In genomic region chr5:134226441-134227192, GRCh38 we compare ENCODE assay signal across 1 cellular context.
TF ChIP-seq lines count a peak whose summit lies in the region.

No MANE protein-coding gene starts in this region.

TF ChIP-seq in H1, 55 proteins besides CTCF, POLR2A, EP300 and RAD21:
- no peak for TF ChIP-seq SRF (IDR thresholded peaks at IDR 0.05; ENCODE audit: low read depth, low read length)
- TF ChIP-seq, protein P1, sequence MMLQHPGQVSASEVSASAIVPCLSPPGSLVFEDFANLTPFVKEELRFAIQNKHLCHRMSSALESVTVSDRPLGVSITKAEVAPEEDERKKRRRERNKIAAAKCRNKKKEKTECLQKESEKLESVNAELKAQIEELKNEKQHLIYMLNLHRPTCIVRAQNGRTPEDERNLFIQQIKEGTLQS (IDR thresholded peaks at IDR 0.05; ENCODE audit: insufficient read depth, low read depth, low read length): no peak
- TF ChIP-seq USF2 (IDR thresholded peaks at IDR 0.05; ENCODE audit: low read length): no peak
- TF ChIP-seq NRF1 (IDR thresholded peaks at IDR 0.05; ENCODE audit: low read depth, low read length): no peak
- TF ChIP-seq POU5F1 (IDR thresholded peaks at IDR 0.05; ENCODE audit: low read depth, low read length): no peak
- no peak for TF ChIP-seq CEBPB (IDR thresholded peaks at IDR 0.05; ENCODE audit: low read depth, low read length)
- TF ChIP-seq SIRT6 (IDR thresholded peaks at IDR 0.05; ENCODE audit: low read length): no peak
- peak; percentile 80; the same call in 1 of the 2 replicates for TF ChIP-seq POLR2AphosphoS5 (IDR thresholded peaks at IDR 0.05; ENCODE audit: low read depth, low read length)
- TF ChIP-seq BACH1 (IDR thresholded peaks at IDR 0.05; ENCODE audit: low read length): no peak
- no peak for TF ChIP-seq EGR1 (IDR thresholded peaks at IDR 0.05; ENCODE audit: borderline replicate concordance, low read depth, low read length)
- TF ChIP-seq CTBP2 (IDR thresholded peaks at IDR 0.05; ENCODE audit: borderline replicate concordance, insufficient read depth, insufficient read length, low read length): no peak
- TF ChIP-seq HDAC2 (IDR thresholded peaks at IDR 0.05; ENCODE audit: borderline replicate concordance in 1 of 2, low read depth in 2 of 2, low read length in 2 of 2): no peak
- TF ChIP-seq TEAD4 (IDR thresholded peaks at IDR 0.05; ENCODE audit: low read depth, low read length): no peak
- no peak for TF ChIP-seq ASH2L (IDR thresholded peaks at IDR 0.05; ENCODE audit: low read length)
- no peak for TF ChIP-seq TAF7 (optimal IDR thresholded peaks at IDR 0.05; ENCODE audit: borderline replicate concordance, low read depth, low read length)
- TF ChIP-seq SIX5 (IDR thresholded peaks at IDR 0.05; ENCODE audit: low read depth, low read length): no peak
- no peak for TF ChIP-seq NANOG (IDR thresholded peaks at IDR 0.05; ENCODE audit: insufficient read depth, low read depth, low read length, poor library complexity, severe bottlenecking)
- no peak for TF ChIP-seq CBX5 (IDR thresholded peaks at IDR 0.05; ENCODE audit: low read depth, low read length)
- no peak for TF ChIP-seq HDAC6 (IDR thresholded peaks at IDR 0.05; ENCODE audit: low read depth, low read length)
- TF ChIP-seq KDM4A (IDR thresholded peaks at IDR 0.05; ENCODE audit: low read depth, low read length, severe bottlenecking): peak; percentile 54
- no peak for TF ChIP-seq TCF12 (IDR thresholded peaks at IDR 0.05; ENCODE audit: low read depth, low read length)
- no peak; the same call in 1 of the 2 replicates for TF ChIP-seq PHF8 (conservative IDR thresholded peaks at IDR 0.05; ENCODE audit: low read depth, low read length)
- TF ChIP-seq BRCA1 (IDR thresholded peaks at IDR 0.05; ENCODE audit: low read depth, low read length): no peak
- TF ChIP-seq, protein P2, sequence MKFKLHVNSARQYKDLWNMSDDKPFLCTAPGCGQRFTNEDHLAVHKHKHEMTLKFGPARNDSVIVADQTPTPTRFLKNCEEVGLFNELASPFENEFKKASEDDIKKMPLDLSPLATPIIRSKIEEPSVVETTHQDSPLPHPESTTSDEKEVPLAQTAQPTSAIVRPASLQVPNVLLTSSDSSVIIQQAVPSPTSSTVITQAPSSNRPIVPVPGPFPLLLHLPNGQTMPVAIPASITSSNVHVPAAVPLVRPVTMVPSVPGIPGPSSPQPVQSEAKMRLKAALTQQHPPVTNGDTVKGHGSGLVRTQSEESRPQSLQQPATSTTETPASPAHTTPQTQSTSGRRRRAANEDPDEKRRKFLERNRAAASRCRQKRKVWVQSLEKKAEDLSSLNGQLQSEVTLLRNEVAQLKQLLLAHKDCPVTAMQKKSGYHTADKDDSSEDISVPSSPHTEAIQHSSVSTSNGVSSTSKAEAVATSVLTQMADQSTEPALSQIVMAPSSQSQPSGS (IDR thresholded peaks at IDR 0.05; ENCODE audit: low read length): no peak
- TF ChIP-seq, protein P3, sequence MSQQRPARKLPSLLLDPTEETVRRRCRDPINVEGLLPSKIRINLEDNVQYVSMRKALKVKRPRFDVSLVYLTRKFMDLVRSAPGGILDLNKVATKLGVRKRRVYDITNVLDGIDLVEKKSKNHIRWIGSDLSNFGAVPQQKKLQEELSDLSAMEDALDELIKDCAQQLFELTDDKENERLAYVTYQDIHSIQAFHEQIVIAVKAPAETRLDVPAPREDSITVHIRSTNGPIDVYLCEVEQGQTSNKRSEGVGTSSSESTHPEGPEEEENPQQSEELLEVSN (IDR thresholded peaks at IDR 0.05): no peak
- TF ChIP-seq BCL11A (IDR thresholded peaks at IDR 0.05; ENCODE audit: low read depth in 2 of 2, low read length in 2 of 2): no peak
- TF ChIP-seq RFX5 (IDR thresholded peaks at IDR 0.05; ENCODE audit: borderline replicate concordance, low read depth, low read length): no peak
- no peak for TF ChIP-seq SP1 (IDR thresholded peaks at IDR 0.05; ENCODE audit: low read depth, low read length)
- no peak for TF ChIP-seq CBX8 (IDR thresholded peaks at IDR 0.05; ENCODE audit: borderline replicate concordance, low read depth, low read length)
- no peak for TF ChIP-seq MAFK (IDR thresholded peaks at IDR 0.05; ENCODE audit: low read depth, low read length)
- TF ChIP-seq FOSL1 (IDR thresholded peaks at IDR 0.05; ENCODE audit: insufficient read depth, low read depth, low read length): no peak
- peak; percentile 10 for TF ChIP-seq EZH2 (IDR thresholded peaks at IDR 0.05; ENCODE audit: low read depth, low read length, severe bottlenecking)
- TF ChIP-seq KDM1A (IDR thresholded peaks at IDR 0.05; ENCODE audit: borderline replicate concordance, low read length): no peak
- no peak for TF ChIP-seq JUND (IDR thresholded peaks at IDR 0.05; ENCODE audit: low read length)
- TF ChIP-seq SIN3A (conservative IDR thresholded peaks at IDR 0.05 in 1 of 2, IDR thresholded peaks at IDR 0.05 in 1 of 2; ENCODE audit: low read depth in 1 of 2, low read length in 2 of 2): peak; percentile 34 to 64; a peak in 2 of 4 replicates
- no peak for TF ChIP-seq CHD2 (IDR thresholded peaks at IDR 0.05; ENCODE audit: low read length)
- TF ChIP-seq CREB1 (IDR thresholded peaks at IDR 0.05): no peak
- 0 out of 2 replicates have a peak, but pooled peaks have one; percentile 7 for TF ChIP-seq YY1 (IDR thresholded peaks at IDR 0.05; ENCODE audit: low read depth, low read length)
- no peak for TF ChIP-seq SP4 (IDR thresholded peaks at IDR 0.05; ENCODE audit: low read length)
- TF ChIP-seq ZNF274 (IDR thresholded peaks at IDR 0.05; ENCODE audit: borderline replicate concordance, extremely low read depth, low read length): no peak
- TF ChIP-seq RNF2 (IDR thresholded peaks at IDR 0.05; ENCODE audit: borderline replicate concordance, low read depth, low read length, missing control alignments, poor library complexity, severe bottlenecking): no peak
- TF ChIP-seq RXRA (IDR thresholded peaks at IDR 0.05; ENCODE audit: insufficient read depth, low read depth, low read length): no peak
- no peak; the same call in none of the 2 replicates for TF ChIP-seq TBP (IDR thresholded peaks at IDR 0.05; ENCODE audit: low read depth, low read length)
- TF ChIP-seq CHD1 (IDR thresholded peaks at IDR 0.05; ENCODE audit: low read depth, low read length): no peak
- TF ChIP-seq, protein P4, sequence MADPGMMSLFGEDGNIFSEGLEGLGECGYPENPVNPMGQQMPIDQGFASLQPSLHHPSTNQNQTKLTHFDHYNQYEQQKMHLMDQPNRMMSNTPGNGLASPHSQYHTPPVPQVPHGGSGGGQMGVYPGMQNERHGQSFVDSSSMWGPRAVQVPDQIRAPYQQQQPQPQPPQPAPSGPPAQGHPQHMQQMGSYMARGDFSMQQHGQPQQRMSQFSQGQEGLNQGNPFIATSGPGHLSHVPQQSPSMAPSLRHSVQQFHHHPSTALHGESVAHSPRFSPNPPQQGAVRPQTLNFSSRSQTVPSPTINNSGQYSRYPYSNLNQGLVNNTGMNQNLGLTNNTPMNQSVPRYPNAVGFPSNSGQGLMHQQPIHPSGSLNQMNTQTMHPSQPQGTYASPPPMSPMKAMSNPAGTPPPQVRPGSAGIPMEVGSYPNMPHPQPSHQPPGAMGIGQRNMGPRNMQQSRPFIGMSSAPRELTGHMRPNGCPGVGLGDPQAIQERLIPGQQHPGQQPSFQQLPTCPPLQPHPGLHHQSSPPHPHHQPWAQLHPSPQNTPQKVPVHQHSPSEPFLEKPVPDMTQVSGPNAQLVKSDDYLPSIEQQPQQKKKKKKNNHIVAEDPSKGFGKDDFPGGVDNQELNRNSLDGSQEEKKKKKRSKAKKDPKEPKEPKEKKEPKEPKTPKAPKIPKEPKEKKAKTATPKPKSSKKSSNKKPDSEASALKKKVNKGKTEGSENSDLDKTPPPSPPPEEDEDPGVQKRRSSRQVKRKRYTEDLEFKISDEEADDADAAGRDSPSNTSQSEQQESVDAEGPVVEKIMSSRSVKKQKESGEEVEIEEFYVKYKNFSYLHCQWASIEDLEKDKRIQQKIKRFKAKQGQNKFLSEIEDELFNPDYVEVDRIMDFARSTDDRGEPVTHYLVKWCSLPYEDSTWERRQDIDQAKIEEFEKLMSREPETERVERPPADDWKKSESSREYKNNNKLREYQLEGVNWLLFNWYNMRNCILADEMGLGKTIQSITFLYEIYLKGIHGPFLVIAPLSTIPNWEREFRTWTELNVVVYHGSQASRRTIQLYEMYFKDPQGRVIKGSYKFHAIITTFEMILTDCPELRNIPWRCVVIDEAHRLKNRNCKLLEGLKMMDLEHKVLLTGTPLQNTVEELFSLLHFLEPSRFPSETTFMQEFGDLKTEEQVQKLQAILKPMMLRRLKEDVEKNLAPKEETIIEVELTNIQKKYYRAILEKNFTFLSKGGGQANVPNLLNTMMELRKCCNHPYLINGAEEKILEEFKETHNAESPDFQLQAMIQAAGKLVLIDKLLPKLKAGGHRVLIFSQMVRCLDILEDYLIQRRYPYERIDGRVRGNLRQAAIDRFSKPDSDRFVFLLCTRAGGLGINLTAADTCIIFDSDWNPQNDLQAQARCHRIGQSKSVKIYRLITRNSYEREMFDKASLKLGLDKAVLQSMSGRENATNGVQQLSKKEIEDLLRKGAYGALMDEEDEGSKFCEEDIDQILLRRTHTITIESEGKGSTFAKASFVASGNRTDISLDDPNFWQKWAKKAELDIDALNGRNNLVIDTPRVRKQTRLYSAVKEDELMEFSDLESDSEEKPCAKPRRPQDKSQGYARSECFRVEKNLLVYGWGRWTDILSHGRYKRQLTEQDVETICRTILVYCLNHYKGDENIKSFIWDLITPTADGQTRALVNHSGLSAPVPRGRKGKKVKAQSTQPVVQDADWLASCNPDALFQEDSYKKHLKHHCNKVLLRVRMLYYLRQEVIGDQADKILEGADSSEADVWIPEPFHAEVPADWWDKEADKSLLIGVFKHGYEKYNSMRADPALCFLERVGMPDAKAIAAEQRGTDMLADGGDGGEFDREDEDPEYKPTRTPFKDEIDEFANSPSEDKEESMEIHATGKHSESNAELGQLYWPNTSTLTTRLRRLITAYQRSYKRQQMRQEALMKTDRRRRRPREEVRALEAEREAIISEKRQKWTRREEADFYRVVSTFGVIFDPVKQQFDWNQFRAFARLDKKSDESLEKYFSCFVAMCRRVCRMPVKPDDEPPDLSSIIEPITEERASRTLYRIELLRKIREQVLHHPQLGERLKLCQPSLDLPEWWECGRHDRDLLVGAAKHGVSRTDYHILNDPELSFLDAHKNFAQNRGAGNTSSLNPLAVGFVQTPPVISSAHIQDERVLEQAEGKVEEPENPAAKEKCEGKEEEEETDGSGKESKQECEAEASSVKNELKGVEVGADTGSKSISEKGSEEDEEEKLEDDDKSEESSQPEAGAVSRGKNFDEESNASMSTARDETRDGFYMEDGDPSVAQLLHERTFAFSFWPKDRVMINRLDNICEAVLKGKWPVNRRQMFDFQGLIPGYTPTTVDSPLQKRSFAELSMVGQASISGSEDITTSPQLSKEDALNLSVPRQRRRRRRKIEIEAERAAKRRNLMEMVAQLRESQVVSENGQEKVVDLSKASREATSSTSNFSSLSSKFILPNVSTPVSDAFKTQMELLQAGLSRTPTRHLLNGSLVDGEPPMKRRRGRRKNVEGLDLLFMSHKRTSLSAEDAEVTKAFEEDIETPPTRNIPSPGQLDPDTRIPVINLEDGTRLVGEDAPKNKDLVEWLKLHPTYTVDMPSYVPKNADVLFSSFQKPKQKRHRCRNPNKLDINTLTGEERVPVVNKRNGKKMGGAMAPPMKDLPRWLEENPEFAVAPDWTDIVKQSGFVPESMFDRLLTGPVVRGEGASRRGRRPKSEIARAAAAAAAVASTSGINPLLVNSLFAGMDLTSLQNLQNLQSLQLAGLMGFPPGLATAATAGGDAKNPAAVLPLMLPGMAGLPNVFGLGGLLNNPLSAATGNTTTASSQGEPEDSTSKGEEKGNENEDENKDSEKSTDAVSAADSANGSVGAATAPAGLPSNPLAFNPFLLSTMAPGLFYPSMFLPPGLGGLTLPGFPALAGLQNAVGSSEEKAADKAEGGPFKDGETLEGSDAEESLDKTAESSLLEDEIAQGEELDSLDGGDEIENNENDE (IDR thresholded peaks at IDR 0.05; ENCODE audit: insufficient replicate concordance, low read length): no peak
- no peak; the same call in 1 of the 2 replicates for TF ChIP-seq RBBP5 (IDR thresholded peaks at IDR 0.05; ENCODE audit: borderline replicate concordance, low read depth, low read length)
- peak; percentile 32 for TF ChIP-seq SAP30 (IDR thresholded peaks at IDR 0.05; ENCODE audit: insufficient read depth, insufficient replicate concordance, low read length)
- TF ChIP-seq MAX (IDR thresholded peaks at IDR 0.05): no peak
- TF ChIP-seq SP2 (IDR thresholded peaks at IDR 0.05; ENCODE audit: low read length): no peak
- TF ChIP-seq GABPA (IDR thresholded peaks at IDR 0.05; ENCODE audit: borderline replicate concordance, insufficient read depth, low read length): no peak
- no peak; the same call in none of the 2 replicates for TF ChIP-seq TAF1 (IDR thresholded peaks at IDR 0.05; ENCODE audit: low read depth, low read length)
